8 cellular contexts compared by ENCODE assay signal in the genomic region with DNA sequence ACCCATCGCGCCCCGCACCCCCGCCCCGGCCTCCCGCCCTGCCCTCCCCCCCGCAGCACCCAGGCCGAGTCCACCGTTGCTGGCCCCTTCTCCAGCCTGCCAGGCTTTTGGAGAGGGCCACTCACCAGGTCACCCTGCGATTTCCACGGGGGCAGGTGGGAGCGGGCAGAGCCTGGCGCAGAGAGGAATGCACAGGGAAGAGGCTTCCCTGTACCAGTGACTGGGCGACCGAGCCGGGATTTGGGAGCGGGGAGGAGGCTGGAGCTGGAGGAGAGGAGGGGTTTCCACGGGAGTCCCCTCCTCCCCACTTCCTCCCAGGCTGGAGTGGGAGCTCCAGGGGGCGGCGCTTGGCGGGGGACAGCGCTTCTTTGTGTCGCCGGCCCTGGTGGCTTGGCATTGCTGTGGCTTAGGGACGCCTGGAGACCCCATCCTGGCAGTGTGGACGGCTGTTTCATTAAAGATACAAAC. TPM values are rescaled to one million over a fixed set of nuclear protein-coding genes. Genes with fewer than 3 reads are reported as not detected.
DNase-seq lines count a peak whose midpoint lies in the region; ATAC-seq and TF ChIP-seq lines count a peak whose summit lies in the region.

No MANE protein-coding gene starts in this region.

- TF ChIP-seq CTCF in GM20000 (IDR thresholded peaks at IDR 0.05; ENCODE audit: extremely low read depth, missing control alignments) (no peak), thoracic aorta (IDR thresholded peaks at IDR 0.05) (no peak)

- no peaks in the 10 kb centered on the region for H3K36me3 ChIP-seq in thoracic aorta

- DNase-seq in GM20000 (ENCODE audit: low spot score) (peak; percentile 49), NCI-H69 (lab: John Stamatoyannopoulos, UW) (peak; percentile 85), epidermal melanocyte (ENCODE audit: insufficient read length, low spot score) (peak; percentile 59), lung microvascular endothelial cell (ENCODE audit: low read depth in 2 of 2) (peak; percentile 58 to 77), thoracic aorta (ENCODE audit: low spot score) (no peak)

- peak overlapping the region in 1 of 2 donors; percentile 15 for H3K27ac ChIP-seq in thoracic aorta

- no peaks in the 10 kb centered on the region for H3K27me3 ChIP-seq in thoracic aorta (replicated peaks; ENCODE audit: insufficient read depth)

- H3K4me3 ChIP-seq in thoracic aorta, result peak overlapping the region; percentile 70

- ATAC-seq in thoracic aorta (ENCODE audit: insufficient number of reproducible peaks, low FRiP score, low read depth), result no peak
- ATAC-seq in HG02852 (IDR thresholded peaks at IDR 0.05; ENCODE audit: unreplicated experiment), result no peak
- ATAC-seq in GM18909 (IDR thresholded peaks at IDR 0.05; ENCODE audit: poor library complexity, unreplicated experiment), result no peak
- no peak for ATAC-seq in GM19397 (IDR thresholded peaks at IDR 0.05; ENCODE audit: unreplicated experiment)

- H3K4me1 ChIP-seq in thoracic aorta (ENCODE audit: control insufficient read depth in 1 of 2, low read depth in 2 of 2), result peaks cover 6 to 35% of the 10 kb centered on the region in 2 donors

- no peaks in the 10 kb centered on the region for H3K9me3 ChIP-seq in thoracic aorta

RNA-seq across cellular contexts. Expression of a gene that starts 19.3 kb away (rescaled TPM):
- total RNA-seq in lung microvascular endothelial cell, result 32.7 and 38.1 TPM in 2 replicates
- total RNA-seq in thoracic aorta, result 10 to 100 TPM; 28.4 to 28.6 TPM

RNA-seq across cellular contexts. Expression of a gene that starts 52.4 kb away (rescaled TPM):
- not detected in 2 replicates for total RNA-seq in lung microvascular endothelial cell
- not detected for total RNA-seq in thoracic aorta
